Comparison of ENCODE assay signal across 9 cellular contexts in genomic region chr20:62923669-62924566, GRCh38. TPM values are rescaled to one million over a fixed set of nuclear protein-coding genes. Genes with fewer than 3 reads are reported as not detected.
DNase-seq lines count a peak whose midpoint lies in the region; ATAC-seq, FAIRE-seq and TF ChIP-seq lines count a peak whose summit lies in the region.
"Had no signal": no experiment of that assay in that cellular context is flagged by ENCODE, and none has a peak within 500 bp of the region (broad histone marks: within the 10 kb centered on the region; RNA-seq: fewer than 3 reads in every experiment).

No MANE protein-coding gene starts in this region.

- peak overlapping the region; percentile 76; the same call in 2 of the 3 replicates for H3K4me3 ChIP-seq in A549
- peak overlapping the region; percentile 86 for H3K4me3 ChIP-seq in HUES64 (ENCODE audit: low read length)
- H3K4me3 ChIP-seq in bronchial epithelial cell (ENCODE audit: low read depth, low read length), result peak overlapping the region; percentile 75
- peak overlapping the region; percentile 94 for H3K4me3 ChIP-seq in mononuclear cell (ENCODE audit: low read length)
- no peak overlapping the region for H3K4me3 ChIP-seq in mucosa of descending colon

- TF ChIP-seq RAD21 in A549 (conservative IDR thresholded peaks at IDR 0.05 in 1 of 2, IDR thresholded peaks at IDR 0.05 in 1 of 2), result no peak

- H3K27me3 ChIP-seq in HUES64 (ENCODE audit: insufficient read depth, low read length), result no peaks in the 10 kb centered on the region
- H3K27me3 ChIP-seq in bronchial epithelial cell (ENCODE audit: control insufficient read depth, insufficient read depth, low read length), result no peaks in the 10 kb centered on the region
- no peaks in the 10 kb centered on the region for H3K27me3 ChIP-seq in mononuclear cell (ENCODE audit: insufficient read depth, low read length)

- H3K9me3 ChIP-seq in A549 (no peaks in the 10 kb centered on the region), HUES64 (ENCODE audit: insufficient read depth, low read depth, low read length) (no peaks in the 10 kb centered on the region), mononuclear cell (ENCODE audit: low read depth, low read length) (no peaks in the 10 kb centered on the region), mucosa of descending colon (no peaks in the 10 kb centered on the region)

- ATAC-seq in A549 (no peak), GM21528 (IDR thresholded peaks at IDR 0.05; ENCODE audit: low FRiP score, unreplicated experiment) (no peak), mucosa of descending colon (no peak)

- H3K4me1 ChIP-seq in A549, result peaks cover 51% of the 10 kb centered on the region
- H3K4me1 ChIP-seq in HUES64 (ENCODE audit: insufficient read depth, low read length), result peaks cover 60% of the 10 kb centered on the region
- peaks cover 82% of the 10 kb centered on the region for H3K4me1 ChIP-seq in mononuclear cell (ENCODE audit: insufficient read depth, low read length)
- H3K4me1 ChIP-seq in mucosa of descending colon (ENCODE audit: low read depth), result peaks cover 55% of the 10 kb centered on the region

- peak overlapping the region; percentile 94; the same call in 1 of the 2 replicates for H3K9ac ChIP-seq in HUES64 (ENCODE audit: low read depth, low read length)

- POLR2A ChIA-PET in A549 (lab: Yijun Ruan, JAX), result interaction anchor here (1.1 to 1.3 kb wide), 2 partner anchors 13 to 62 kb away, joined by 3 to 4 read pairs; partner anchors contain the start of genes GID8 and TCFL5

- H3K4me2 ChIP-seq in A549, result peak overlapping the region; percentile 93

- TF ChIP-seq POLR2A in A549 (IDR thresholded peaks at IDR 0.05; ENCODE audit: low read length), result no peak

- DNase-seq in A549 (ENCODE audit: low read depth in 1 of 2, low spot score in 1 of 2) (no peak), bronchial epithelial cell (ENCODE audit: low read depth) (no peak), SK-N-DZ (ENCODE audit: low spot score) (no peak), mucosa of descending colon (no peak), NCI-H446 (lab: John Stamatoyannopoulos, UW) (no peak)
- DNase-seq: central memory CD4-positive, alpha-beta T cell had no signal

- H3K27ac ChIP-seq in A549 (peak overlapping the region; percentile 96 to 98), HUES64 (ENCODE audit: low read depth, low read length) (no peak overlapping the region)

- no peak for TF ChIP-seq EP300 in A549 (IDR thresholded peaks at IDR 0.05)

- CTCF ChIA-PET in A549 (lab: Yijun Ruan, JAX), result interaction anchor here (0.8 to 22.6 kb wide), 7 partner anchors 11 to 424 kb away, joined by 3 to 368 read pairs (median 5); no protein-coding TSS in a partner anchor

- H3K36me3 ChIP-seq in HUES64 (ENCODE audit: insufficient read depth, low read length), result no peaks in the 10 kb centered on the region
- peaks cover 1% of the 10 kb centered on the region for H3K36me3 ChIP-seq in bronchial epithelial cell (ENCODE audit: control insufficient read depth, insufficient read depth, low read length)
- no peaks in the 10 kb centered on the region for H3K36me3 ChIP-seq in mucosa of descending colon (ENCODE audit: low read depth)

- 39% methylated on average over 8 of the region's 8 CpGs for WGBS in A549 (ENCODE audit: missing lambda C conversion rate)
- WGBS in HUES64, result 54% methylated on average over 5 of the region's 8 CpGs

- no peak for TF ChIP-seq CTCF in A549 (IDR thresholded peaks at IDR 0.05)
- no peak for TF ChIP-seq CTCF in bronchial epithelial cell (IDR thresholded peaks at IDR 0.05; ENCODE audit: insufficient read depth, low read length, severe bottlenecking)
- no peak for TF ChIP-seq CTCF in mucosa of descending colon (IDR thresholded peaks at IDR 0.05)

- intact Hi-C loops in mucosa of descending colon (cut with DNase I, micrococcal nuclease), result no loop called here

- FAIRE-seq in A549 (lab: Jason Lieb, UNC), result no peak
- FAIRE-seq in bronchial epithelial cell (lab: Jason Lieb, UNC), result no peak

TF ChIP-seq in A549, 52 proteins besides CTCF, POLR2A, EP300 and RAD21:
- TF ChIP-seq BHLHE40 (IDR thresholded peaks at IDR 0.05; ENCODE audit: low read depth, low read length) (no peak), RARB (CRISPR knock-in tag; IDR thresholded peaks at IDR 0.05) (no peak), HEYL (CRISPR knock-in tag; IDR thresholded peaks at IDR 0.05) (no peak), ZFP36 (IDR thresholded peaks at IDR 0.05; ENCODE audit: borderline replicate concordance, partially characterized antibody) (no peak), PHF8 (IDR thresholded peaks at IDR 0.05; ENCODE audit: borderline replicate concordance, low read depth) (no peak), FOSB (CRISPR knock-in tag; IDR thresholded peaks at IDR 0.05) (no peak), GATA3 (IDR thresholded peaks at IDR 0.05; ENCODE audit: borderline replicate concordance) (no peak), ESRRA (IDR thresholded peaks at IDR 0.05; ENCODE audit: borderline replicate concordance, low read length) (no peak), HDAC2 (IDR thresholded peaks at IDR 0.05) (no peak), HOXB5 (CRISPR knock-in tag; IDR thresholded peaks at IDR 0.05) (no peak), ZC3H11A (IDR thresholded peaks at IDR 0.05) (no peak), KDM5A (IDR thresholded peaks at IDR 0.05) (no peak), SREBF2 (IDR thresholded peaks at IDR 0.05) (no peak), RCOR1 (IDR thresholded peaks at IDR 0.05; ENCODE audit: low read depth, low read length) (no peak)

RNA-seq across cellular contexts. Expression of gene DIDO1, which starts 2.4 kb away (rescaled TPM):
- polyA plus RNA-seq in A549 (2011; rRNA removed) (12.6 and 15.3 TPM in 2 replicates), A549 (2017; fragmentation: RNase III; extraction: RNeasy Plus Mini Kit Qiagen cat#74134 plus additional on column Dnase treatment) (14.8 to 16.2 TPM (median 15.4 TPM) in 3 replicates)
- 7.0 and 8.3 TPM in 2 replicates for polyA plus RNA-seq in A549 (2012; cell fraction: cytosol; rRNA removed)
- polyA plus RNA-seq in A549 (2012; cell fraction: nucleus; rRNA removed), result 30.1 and 39.5 TPM in 2 replicates
- 21.1 and 23.1 TPM in 2 replicates for polyA minus RNA-seq in A549 (2011; rRNA and poly(A)+ RNA removed)
- polyA plus RNA-seq in HUES64 (2013, experiment 1 of 2), result 42.2 TPM
- polyA plus RNA-seq in HUES64 (2013, experiment 2 of 2), result 44.1 TPM
- total RNA-seq in bronchial epithelial cell (26.9 and 31.6 TPM in 2 replicates), mononuclear cell (55.1 TPM), mucosa of descending colon (10 to 100 TPM; 53.4 to 72.5 (median 67.4) TPM)
- polyA plus RNA-seq in SK-N-DZ (2014; cell fraction: cytosol; rRNA removed), result 66.0 and 80.4 TPM in 2 replicates
- polyA plus RNA-seq in SK-N-DZ (2014; cell fraction: nucleus; rRNA removed), result 235 and 328 TPM in 2 replicates

RNA-seq across cellular contexts. Expression of gene GID8, which starts 14.0 kb away (rescaled TPM):
- 24.5 and 25.0 TPM in 2 replicates for polyA plus RNA-seq in A549 (2011; rRNA removed)
- 15.3 and 16.0 TPM in 2 replicates for polyA plus RNA-seq in A549 (2012; cell fraction: cytosol; rRNA removed)
- polyA plus RNA-seq in A549 (2012; cell fraction: nucleus; rRNA removed), result 13.1 and 19.2 TPM in 2 replicates
- 18.6 to 19.2 TPM (median 19.0 TPM) in 3 replicates for polyA plus RNA-seq in A549 (2017; fragmentation: RNase III; extraction: RNeasy Plus Mini Kit Qiagen cat#74134 plus additional on column Dnase treatment)
- 21.9 and 24.0 TPM in 2 replicates for polyA minus RNA-seq in A549 (2011; rRNA and poly(A)+ RNA removed)
- polyA plus RNA-seq in HUES64 (2013, experiment 1 of 2), result 43.9 TPM
- 45.3 TPM for polyA plus RNA-seq in HUES64 (2013, experiment 2 of 2)
- 69.2 and 71.2 TPM in 2 replicates for total RNA-seq in bronchial epithelial cell
- total RNA-seq in mononuclear cell, result 31.9 TPM
- 65.3 and 72.2 TPM in 2 replicates for polyA plus RNA-seq in SK-N-DZ (2014; cell fraction: cytosol; rRNA removed)
- polyA plus RNA-seq in SK-N-DZ (2014; cell fraction: nucleus; rRNA removed), result 44.4 and 51.3 TPM in 2 replicates
- total RNA-seq in mucosa of descending colon, result 10 to 100 TPM; 32.6 to 37.1 (median 34.2) TPM

RNA-seq across cellular contexts. Expression of gene SLC17A9, which starts 28.6 kb away (rescaled TPM):
- polyA plus RNA-seq in A549 (2011; rRNA removed) (0.05 TPM in 1 of 2 replicates, not detected in the other), A549 (2017; fragmentation: RNase III; extraction: RNeasy Plus Mini Kit Qiagen cat#74134 plus additional on column Dnase treatment) (not detected in 3 replicates)
- 0.01 TPM in 1 of 2 replicates, not detected in the other for polyA plus RNA-seq in A549 (2012; cell fraction: cytosol; rRNA removed)
- polyA plus RNA-seq in A549 (2012; cell fraction: nucleus; rRNA removed), result 0.06 and 0.13 TPM in 2 replicates
- 0.73 TPM in 1 of 2 replicates, not detected in the other for polyA minus RNA-seq in A549 (2011; rRNA and poly(A)+ RNA removed)
- polyA plus RNA-seq in HUES64 (2013, experiment 1 of 2), result 6.0 TPM
- 6.9 TPM for polyA plus RNA-seq in HUES64 (2013, experiment 2 of 2)
- total RNA-seq in bronchial epithelial cell (0.13 and 0.53 TPM in 2 replicates), mononuclear cell (2.0 TPM), mucosa of descending colon (10 to 100 TPM in 1 of 3 donors, 1 to 10 TPM in 2; 4.8 to 22.2 (median 6.4) TPM)
- polyA plus RNA-seq in SK-N-DZ (2014; cell fraction: cytosol; rRNA removed), result 1.1 and 1.5 TPM in 2 replicates
- 4.9 and 6.9 TPM in 2 replicates for polyA plus RNA-seq in SK-N-DZ (2014; cell fraction: nucleus; rRNA removed)
